Comparison of ENCODE assay signal across 14 cellular contexts in genomic region chr12:70785896-70786295, GRCh38.
DNase-seq lines count a peak whose midpoint lies in the region; ATAC-seq and TF ChIP-seq lines count a peak whose summit lies in the region.
"Had no signal": no experiment of that assay in that cellular context is flagged by ENCODE, and none has a peak within 500 bp of the region (broad histone marks: within the 10 kb centered on the region; RNA-seq: fewer than 3 reads in every experiment).

No MANE protein-coding gene starts in this region.

- no peak overlapping the region for H3K4me3 ChIP-seq in H7 (ENCODE audit: insufficient read depth, low read depth, low read length)
- H3K4me3 ChIP-seq: A549, K562 had no signal

- no peak for TF ChIP-seq CTCF in WTC11 (IDR thresholded peaks at IDR 0.05)
- no peak for TF ChIP-seq CTCF in nephron progenitor cell (IDR thresholded peaks at IDR 0.05)

- H3K27ac Mint-ChIP-seq in WTC11 (peak overlapping the region; percentile 32; the same call in 1 of the 2 replicates), nephron progenitor cell (peak overlapping the region; percentile 79)
- H3K27ac Mint-ChIP-seq in activated naive CD4-positive, alpha-beta T cell treated with anti-CD3 and anti-CD28 coated beads for 36 hours = no peak overlapping the region
- H3K27ac Mint-ChIP-seq: CD4-positive, CD25-positive, alpha-beta regulatory T cell had no signal

- ATAC-seq in WTC11 (no peak), HG03108 (IDR thresholded peaks at IDR 0.05; ENCODE audit: unreplicated experiment) (no peak)
- ATAC-seq: A549, HCT116, K562 had no signal

- DNase-seq in H7 = peak; percentile 9
- no peak for DNase-seq in WTC11 (ENCODE audit: low spot score)
- DNase-seq in nephron progenitor cell = no peak
- DNase-seq in activated naive CD4-positive, alpha-beta T cell treated with anti-CD3 and anti-CD28 coated beads for 36 hours = no peak
- no peak for DNase-seq in NCI-H1092 treated with DMSO at 0.1 percent for 48 hours (lab: John Stamatoyannopoulos, UW)
- DNase-seq: Calu3; CD4-positive, CD25-positive, alpha-beta regulatory T cell; DMS 273 treated with DMSO at 0.1 percent for 48 hours; DMS79; GOT3 had no signal

- H3K4me1 Mint-ChIP-seq in WTC11 (peaks cover 8% of the 10 kb centered on the region), nephron progenitor cell (no peaks in the 10 kb centered on the region)
- H3K4me1 Mint-ChIP-seq in activated naive CD4-positive, alpha-beta T cell treated with anti-CD3 and anti-CD28 coated beads for 36 hours (ENCODE audit: low read depth) = no peaks in the 10 kb centered on the region
- H3K4me1 Mint-ChIP-seq: CD4-positive, CD25-positive, alpha-beta regulatory T cell had no signal

- intact Hi-C loops in activated naive CD4-positive, alpha-beta T cell treated with anti-CD3 and anti-CD28 coated beads for 36 hours (cut with micrococcal nuclease) = no loop called here

- H3K36me3 Mint-ChIP-seq in WTC11 (peaks cover 3% of the 10 kb centered on the region; the same call in 1 of the 2 replicates), nephron progenitor cell (ENCODE audit: low read depth) (no peaks in the 10 kb centered on the region)
- no peaks in the 10 kb centered on the region for H3K36me3 Mint-ChIP-seq in activated naive CD4-positive, alpha-beta T cell treated with anti-CD3 and anti-CD28 coated beads for 36 hours (ENCODE audit: low read depth)
- H3K36me3 Mint-ChIP-seq: CD4-positive, CD25-positive, alpha-beta regulatory T cell had no signal

- H3K4me3 Mint-ChIP-seq in WTC11 (no peak overlapping the region), nephron progenitor cell (no peak overlapping the region)
- H3K4me3 Mint-ChIP-seq in activated naive CD4-positive, alpha-beta T cell treated with anti-CD3 and anti-CD28 coated beads for 36 hours = no peak overlapping the region
- H3K4me3 Mint-ChIP-seq: CD4-positive, CD25-positive, alpha-beta regulatory T cell had no signal

- CTCF ChIA-PET in WTC11 (lab: Charles Lee) = interaction anchor here (0.9 kb wide), 1 partner anchor 228 kb away, joined by 3 read pairs; no protein-coding TSS in a partner anchor
- CTCF ChIA-PET in activated naive CD4-positive, alpha-beta T cell treated with anti-CD3 and anti-CD28 coated beads for 36 hours (lab: Charles Lee) = interaction anchor here (1.0 kb wide), 1 partner anchor 906 kb away, joined by 3 read pairs; no protein-coding TSS in a partner anchor

- POLR2A ChIA-PET in WTC11 (lab: Charles Lee) = no interaction called here

- no peaks in the 10 kb centered on the region for H3K36me3 ChIP-seq in H7 (replicated peaks; ENCODE audit: control insufficient read depth, insufficient read depth, low read length)

- no peaks in the 10 kb centered on the region for H3K27me3 Mint-ChIP-seq in WTC11 (ENCODE audit: low read depth)
- H3K27me3 Mint-ChIP-seq in nephron progenitor cell (ENCODE audit: low read depth, poor library complexity) = no peaks in the 10 kb centered on the region
- H3K27me3 Mint-ChIP-seq in activated naive CD4-positive, alpha-beta T cell treated with anti-CD3 and anti-CD28 coated beads for 36 hours (ENCODE audit: low read depth) = no peaks in the 10 kb centered on the region

- peaks cover 13% of the 10 kb centered on the region; the same call in 1 of the 2 replicates for H3K9me3 Mint-ChIP-seq in WTC11
- H3K9me3 Mint-ChIP-seq in nephron progenitor cell = peaks cover 4% of the 10 kb centered on the region
- H3K9me3 Mint-ChIP-seq in activated naive CD4-positive, alpha-beta T cell treated with anti-CD3 and anti-CD28 coated beads for 36 hours = peaks cover 1% of the 10 kb centered on the region

- no peaks in the 10 kb centered on the region for H3K27me3 ChIP-seq in H7 (ENCODE audit: control insufficient read depth, insufficient read depth, low read length)

TF ChIP-seq in WTC11, 78 proteins besides CTCF, POLR2A, EP300 and RAD21:
- TF ChIP-seq ZNF512 (CRISPR knock-in tag; IDR thresholded peaks at IDR 0.05; ENCODE audit: borderline replicate concordance) = no peak
- no peak for TF ChIP-seq ZMAT4 (CRISPR knock-in tag; IDR thresholded peaks at IDR 0.05)
- no peak for TF ChIP-seq USF2 (CRISPR knock-in tag; IDR thresholded peaks at IDR 0.05)
- no peak for TF ChIP-seq PRRX2 (CRISPR knock-in tag; IDR thresholded peaks at IDR 0.05)
- TF ChIP-seq, protein P1, sequence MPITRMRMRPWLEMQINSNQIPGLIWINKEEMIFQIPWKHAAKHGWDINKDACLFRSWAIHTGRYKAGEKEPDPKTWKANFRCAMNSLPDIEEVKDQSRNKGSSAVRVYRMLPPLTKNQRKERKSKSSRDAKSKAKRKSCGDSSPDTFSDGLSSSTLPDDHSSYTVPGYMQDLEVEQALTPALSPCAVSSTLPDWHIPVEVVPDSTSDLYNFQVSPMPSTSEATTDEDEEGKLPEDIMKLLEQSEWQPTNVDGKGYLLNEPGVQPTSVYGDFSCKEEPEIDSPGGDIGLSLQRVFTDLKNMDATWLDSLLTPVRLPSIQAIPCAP (CRISPR knock-in tag; IDR thresholded peaks at IDR 0.05) = no peak
- TF ChIP-seq, protein P2, sequence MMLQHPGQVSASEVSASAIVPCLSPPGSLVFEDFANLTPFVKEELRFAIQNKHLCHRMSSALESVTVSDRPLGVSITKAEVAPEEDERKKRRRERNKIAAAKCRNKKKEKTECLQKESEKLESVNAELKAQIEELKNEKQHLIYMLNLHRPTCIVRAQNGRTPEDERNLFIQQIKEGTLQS (CRISPR knock-in tag; conservative IDR thresholded peaks at IDR 0.05) = no peak
- TF ChIP-seq ETV6 (CRISPR knock-in tag; IDR thresholded peaks at IDR 0.05) = no peak
- TF ChIP-seq ZNF263 (CRISPR knock-in tag; IDR thresholded peaks at IDR 0.05; ENCODE audit: low read depth) = no peak
